ENCODE assay signal across 8 cellular contexts in genomic region chr11:112004389-112004788, GRCh38. TPM values are rescaled to one million over a fixed set of nuclear protein-coding genes. Genes with fewer than 3 reads are reported as not detected.
DNase-seq lines count a peak whose midpoint lies in the region; ATAC-seq and TF ChIP-seq lines count a peak whose summit lies in the region.

No MANE protein-coding gene starts in this region.

- TF ChIP-seq CTCF in A673 (conservative IDR thresholded peaks at IDR 0.05; ENCODE audit: low read depth, low read length) (peak; percentile 65), omental fat pad (IDR thresholded peaks at IDR 0.05) (peak in 1 of 3 donors; percentile 6)

- no peak overlapping the region for H3K4me3 ChIP-seq in A673 (ENCODE audit: low read depth, low read length, poor library complexity, severe bottlenecking)

- CTCF ChIA-PET in A673 (lab: Charles Lee) = no interaction called here

- peak; percentile 50 for ATAC-seq in GM18508 (IDR thresholded peaks at IDR 0.05; ENCODE audit: insufficient read depth, unreplicated experiment)
- peak; percentile 87 for ATAC-seq in HG02852 (IDR thresholded peaks at IDR 0.05; ENCODE audit: unreplicated experiment)
- ATAC-seq in SK-N-SH treated with all-trans-retinoic acid at 6 μM for 48 hours = peak; percentile 55; the same call in 1 of the 3 replicates
- no peak for ATAC-seq in omental fat pad (ENCODE audit: low FRiP score)

- DNase-seq in A673 (ENCODE audit: low spot score) (peak; percentile 47), islet precursor cell (peak; percentile 62), mucosa of gallbladder (ENCODE audit: low spot score) (no peak), omental fat pad (ENCODE audit: low spot score) (no peak), NCI-H1105 (lab: John Stamatoyannopoulos, UW) (no peak)

- H3K9me3 ChIP-seq in A673 (ENCODE audit: low read depth, low read length, poor library complexity, severe bottlenecking) = no peaks in the 10 kb centered on the region

- intact Hi-C loops in A673 (cut with micrococcal nuclease; ENCODE audit: unreplicated experiment) = no loop called here

- POLR2A ChIA-PET in A673 (lab: Charles Lee; ENCODE audit: low non-redundant PET) = no interaction called here

- no peaks in the 10 kb centered on the region for H3K36me3 ChIP-seq in A673 (ENCODE audit: insufficient read depth, low read length, poor library complexity, severe bottlenecking)

- peaks cover 6% of the 10 kb centered on the region for H3K4me1 ChIP-seq in A673 (ENCODE audit: insufficient read depth, low read length, poor library complexity, severe bottlenecking)

- H3K27me3 ChIP-seq in A673 (replicated peaks; ENCODE audit: insufficient read depth, low read depth, low read length, poor library complexity) = no peaks in the 10 kb centered on the region

- no TSS peak for BruUV-seq in A673 (replicated peaks; lab: Mats Ljungman, UMichigan)

- H3K27ac ChIP-seq in A673 (ENCODE audit: low read depth, low read length, poor library complexity, severe bottlenecking) = no peak overlapping the region

TF ChIP-seq in SK-N-SH treated with all-trans-retinoic acid at 6 μM for 48 hours, 23 proteins besides CTCF, POLR2A, EP300 and RAD21:
- TF ChIP-seq TSHZ2 (CRISPR knock-in tag; IDR thresholded peaks at IDR 0.05) (no peak), GLIS3 (CRISPR knock-in tag; IDR thresholded peaks at IDR 0.05) (no peak), ESRRG (CRISPR knock-in tag; IDR thresholded peaks at IDR 0.05) (no peak), ZNF8 (CRISPR knock-in tag; IDR thresholded peaks at IDR 0.05) (no peak), ZFP3 (CRISPR knock-in tag; IDR thresholded peaks at IDR 0.05) (no peak), BACH2 (CRISPR knock-in tag; IDR thresholded peaks at IDR 0.05; ENCODE audit: borderline replicate concordance) (no peak), ZNF565 (CRISPR knock-in tag; conservative IDR thresholded peaks at IDR 0.05; ENCODE audit: low read depth) (no peak), CSRNP3 (CRISPR knock-in tag; IDR thresholded peaks at IDR 0.05) (no peak), SNAI2 (CRISPR knock-in tag; IDR thresholded peaks at IDR 0.05) (no peak), POU6F1 (CRISPR knock-in tag; IDR thresholded peaks at IDR 0.05; ENCODE audit: borderline replicate concordance, low read depth) (no peak), ZC3H10 (CRISPR knock-in tag; IDR thresholded peaks at IDR 0.05) (no peak), ZNF70 (CRISPR knock-in tag; IDR thresholded peaks at IDR 0.05) (no peak), TCF4 (CRISPR knock-in tag; IDR thresholded peaks at IDR 0.05; ENCODE audit: borderline replicate concordance) (no peak), ISL1 (CRISPR knock-in tag; IDR thresholded peaks at IDR 0.05) (no peak), CSDC2 (CRISPR knock-in tag; IDR thresholded peaks at IDR 0.05) (no peak), ARNTL (CRISPR knock-in tag; IDR thresholded peaks at IDR 0.05; ENCODE audit: borderline replicate concordance, low read depth) (no peak), ZFP30 (CRISPR knock-in tag; IDR thresholded peaks at IDR 0.05) (no peak), TOX (CRISPR knock-in tag; IDR thresholded peaks at IDR 0.05; ENCODE audit: borderline replicate concordance) (no peak)

RNA-seq across cellular contexts. Expression of gene DLAT, which starts 20.8 kb away (rescaled TPM):
- total RNA-seq in A673 (2021) (90.8 and 94.1 TPM in 2 replicates), mucosa of gallbladder (25.0 TPM), omental fat pad (10 to 100 TPM; 20.5 to 61.6 (median 36.1) TPM)

Comparison
In these comparisons a context has a peak if more than half of its experiments do, and no peak if none do; other contexts are left out.
1. DNase-seq: peak in A673 (single experiment) and islet precursor cell (single experiment); none in mucosa of gallbladder (single experiment), omental fat pad (single experiment) and NCI-H1105 (single experiment).